1 cellular context compared by ENCODE assay signal in genomic region chr19:30362156-30362754, GRCh38.
TF ChIP-seq lines count a peak whose summit lies in the region.

No MANE protein-coding gene starts in this region.

TF ChIP-seq in HepG2, 621 proteins besides CTCF, POLR2A, EP300 and RAD21:
- TF ChIP-seq, protein P1, sequence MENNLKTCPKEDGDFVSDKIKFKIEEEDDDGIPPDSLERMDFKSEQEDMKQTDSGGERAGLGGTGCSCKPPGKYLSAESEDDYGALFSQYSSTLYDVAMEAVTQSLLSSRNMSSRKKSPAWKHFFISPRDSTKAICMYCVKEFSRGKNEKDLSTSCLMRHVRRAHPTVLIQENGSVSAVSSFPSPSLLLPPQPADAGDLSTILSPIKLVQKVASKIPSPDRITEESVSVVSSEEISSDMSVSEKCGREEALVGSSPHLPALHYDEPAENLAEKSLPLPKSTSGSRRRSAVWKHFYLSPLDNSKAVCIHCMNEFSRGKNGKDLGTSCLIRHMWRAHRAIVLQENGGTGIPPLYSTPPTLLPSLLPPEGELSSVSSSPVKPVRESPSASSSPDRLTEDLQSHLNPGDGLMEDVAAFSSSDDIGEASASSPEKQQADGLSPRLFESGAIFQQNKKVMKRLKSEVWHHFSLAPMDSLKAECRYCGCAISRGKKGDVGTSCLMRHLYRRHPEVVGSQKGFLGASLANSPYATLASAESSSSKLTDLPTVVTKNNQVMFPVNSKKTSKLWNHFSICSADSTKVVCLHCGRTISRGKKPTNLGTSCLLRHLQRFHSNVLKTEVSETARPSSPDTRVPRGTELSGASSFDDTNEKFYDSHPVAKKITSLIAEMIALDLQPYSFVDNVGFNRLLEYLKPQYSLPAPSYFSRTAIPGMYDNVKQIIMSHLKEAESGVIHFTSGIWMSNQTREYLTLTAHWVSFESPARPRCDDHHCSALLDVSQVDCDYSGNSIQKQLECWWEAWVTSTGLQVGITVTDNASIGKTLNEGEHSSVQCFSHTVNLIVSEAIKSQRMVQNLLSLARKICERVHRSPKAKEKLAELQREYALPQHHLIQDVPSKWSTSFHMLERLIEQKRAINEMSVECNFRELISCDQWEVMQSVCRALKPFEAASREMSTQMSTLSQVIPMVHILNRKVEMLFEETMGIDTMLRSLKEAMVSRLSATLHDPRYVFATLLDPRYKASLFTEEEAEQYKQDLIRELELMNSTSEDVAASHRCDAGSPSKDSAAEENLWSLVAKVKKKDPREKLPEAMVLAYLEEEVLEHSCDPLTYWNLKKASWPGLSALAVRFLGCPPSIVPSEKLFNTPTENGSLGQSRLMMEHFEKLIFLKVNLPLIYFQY (CRISPR knock-in tag; IDR thresholded peaks at IDR 0.05; ENCODE audit: borderline replicate concordance) = no peak
- TF ChIP-seq ZNF775 (CRISPR knock-in tag; IDR thresholded peaks at IDR 0.05; ENCODE audit: borderline replicate concordance) = no peak
